ENCODE assay signal across 20 cellular contexts in genomic region chr12:101962486-101962885, GRCh38.
DNase-seq lines count a peak whose midpoint lies in the region; ATAC-seq and TF ChIP-seq lines count a peak whose summit lies in the region.
"Had no signal": no experiment of that assay in that cellular context is flagged by ENCODE, and none has a peak within 500 bp of the region (broad histone marks: within the 10 kb centered on the region; RNA-seq: fewer than 3 reads in every experiment).

No MANE protein-coding gene starts in this region.

- peaks cover 0 to 7% of the 10 kb centered on the region in 2 donors for H3K9me3 ChIP-seq in right atrium auricular region
- peaks cover 0 to 8% (median 6%) of the 10 kb centered on the region in 4 donors for H3K9me3 ChIP-seq in esophagus muscularis mucosa
- no peaks in the 10 kb centered on the region for H3K9me3 ChIP-seq in upper lobe of right lung

- ATAC-seq in Right ventricle myocardium superior (ENCODE audit: poor library complexity) (peak; percentile 31), upper lobe of right lung (peak; percentile 61)
- ATAC-seq: stimulated activated memory B cell treated with anti-CD40 and anti-IgM and Interleukin-4, amounts not matched to agents 10 μg/mL and 1 μg/mL and 100 μg/mL, for 72 hours had no signal

- TF ChIP-seq POLR2A in esophagus muscularis mucosa (IDR thresholded peaks at IDR 0.05; ENCODE audit: low read depth), result no peak

- H3K27ac ChIP-seq in right atrium auricular region (no peak overlapping the region), esophagus muscularis mucosa (replicated peaks in 1 of 4) (no peak overlapping the region), upper lobe of right lung (no peak overlapping the region)
- H3K27ac ChIP-seq: RWPE1, tibial artery had no signal

- no peak overlapping the region for H3K4me3 ChIP-seq in right atrium auricular region
- no peak overlapping the region for H3K4me3 ChIP-seq in esophagus muscularis mucosa
- H3K4me3 ChIP-seq in upper lobe of right lung, result no peak overlapping the region
- H3K4me3 ChIP-seq: tibial artery had no signal

- TF ChIP-seq CTCF in right atrium auricular region (IDR thresholded peaks at IDR 0.05) (no peak), esophagus muscularis mucosa (IDR thresholded peaks at IDR 0.05) (no peak), upper lobe of right lung (IDR thresholded peaks at IDR 0.05) (no peak)

- H3K36me3 ChIP-seq in right atrium auricular region, result no peaks in the 10 kb centered on the region
- no peaks in the 10 kb centered on the region for H3K36me3 ChIP-seq in esophagus muscularis mucosa
- no peaks in the 10 kb centered on the region for H3K36me3 ChIP-seq in upper lobe of right lung
- H3K36me3 ChIP-seq: tibial artery had no signal

- 55% methylated on average over 1 of the region's 1 CpG for WGBS in esophagus muscularis mucosa

- no peak for TF ChIP-seq EP300 in esophagus muscularis mucosa (IDR thresholded peaks at IDR 0.05)

- intact Hi-C loops in Right ventricle myocardium superior (cut with DNase I) (no loop called here), esophagus muscularis mucosa (cut with DNase I) (no loop called here), upper lobe of right lung (cut with DNase I) (no loop called here)

- no peaks in the 10 kb centered on the region for H3K27me3 ChIP-seq in right atrium auricular region
- no peaks in the 10 kb centered on the region for H3K27me3 ChIP-seq in esophagus muscularis mucosa
- H3K27me3 ChIP-seq in upper lobe of right lung, result no peaks in the 10 kb centered on the region
- H3K27me3 ChIP-seq: tibial artery had no signal

- H3K4me1 ChIP-seq in right atrium auricular region, result no peaks in the 10 kb centered on the region
- no peaks in the 10 kb centered on the region for H3K4me1 ChIP-seq in esophagus muscularis mucosa
- no peaks in the 10 kb centered on the region for H3K4me1 ChIP-seq in upper lobe of right lung
- H3K4me1 ChIP-seq: tibial artery had no signal

- DNase-seq in Right ventricle myocardium superior, result no peak
- no peak for DNase-seq in right atrium auricular region (ENCODE audit: low spot score)
- DNase-seq in esophagus muscularis mucosa (ENCODE audit: extremely low spot score), result peak; percentile 94
- DNase-seq in kidney glomerular epithelial cell (lab: John Stamatoyannopoulos, UW), result peak; percentile 27
- DNase-seq in upper lobe of right lung, result no peak
- no peak for DNase-seq in NCI-H1436 treated with DMSO at 0.1 percent for 48 hours (lab: John Stamatoyannopoulos, UW)
- no peak for DNase-seq in activated CD8-positive, alpha-beta memory T cell treated with anti-CD3 and anti-CD28 coated beads, Interleukin-2, amount 50 U/mL, for 48 hours
- DNase-seq in stimulated activated CD4-positive, alpha-beta T cell treated with anti-CD3 and anti-CD28 coated beads, Interleukin-2, amount 100 ng/mL, for 24 hours, result no peak
- DNase-seq: activated naive CD4-positive, alpha-beta T cell treated with anti-CD3 and anti-CD28 coated beads, Interleukin-2, amount 50 U/mL, for 16 hours; activated T-cell treated with anti-CD3 and anti-CD28 coated beads for 4 hours; DMS153; endodermal cell; head of caudate nucleus; immature natural killer cell; NCI-H1694 treated with DMSO at 0.1 percent for 48 hours; NCI-H2227 treated with DMSO at 0.1 percent for 48 hours; nephron progenitor cell; tibial artery had no signal

Comparison
In these comparisons a context has a peak if more than half of its experiments do, and no peak if none do; other contexts are left out.
1. DNase-seq: peak in esophagus muscularis mucosa (single experiment) and kidney glomerular epithelial cell (single experiment); none in Right ventricle myocardium superior (single experiment), right atrium auricular region (single experiment), upper lobe of right lung (single experiment), NCI-H1436 treated with DMSO at 0.1 percent for 48 hours (single experiment), activated CD8-positive, alpha-beta memory T cell treated with anti-CD3 and anti-CD28 coated beads, Interleukin-2, amount 50 U/mL, for 48 hours (single experiment) and stimulated activated CD4-positive, alpha-beta T cell treated with anti-CD3 and anti-CD28 coated beads, Interleukin-2, amount 100 ng/mL, for 24 hours (0 of 2).